ENCODE assay signal across 7 cellular contexts in the genomic region with DNA sequence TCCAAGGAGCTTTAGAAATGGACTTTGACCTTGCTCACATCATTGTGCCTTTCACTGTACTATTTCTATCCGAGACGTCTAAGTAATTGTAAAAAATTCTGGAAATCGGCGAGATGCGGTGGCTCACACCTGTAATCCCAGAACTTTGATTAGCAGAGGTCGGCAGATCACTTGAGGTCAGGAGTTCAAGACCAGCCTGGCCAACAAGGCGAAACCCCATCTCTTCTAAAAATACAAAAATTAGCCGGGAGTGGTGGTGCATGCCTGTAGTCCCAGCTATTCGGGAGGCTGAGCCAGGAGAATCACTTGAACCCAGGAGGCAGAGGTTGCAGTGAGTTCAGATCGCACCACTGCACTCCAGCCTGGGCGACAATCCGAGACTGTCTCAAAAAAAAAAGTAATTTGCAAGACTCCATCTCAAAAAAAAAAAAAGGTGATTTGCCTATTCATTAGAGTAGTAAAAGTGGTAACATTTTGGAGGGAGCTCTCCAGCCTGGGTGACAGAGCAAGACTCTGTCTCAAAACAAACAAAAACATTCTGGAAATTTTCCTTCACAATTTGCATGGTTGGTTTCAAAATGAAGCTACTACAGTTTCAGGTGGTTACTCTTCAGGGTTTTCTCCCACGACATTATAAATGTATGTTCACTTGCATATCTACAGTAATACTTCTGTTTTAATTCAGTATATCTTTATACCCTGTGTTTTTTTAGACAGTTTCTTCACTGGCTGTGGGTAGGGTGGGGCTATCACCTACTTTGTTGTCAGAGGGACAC. TPM values are rescaled to one million over a fixed set of nuclear protein-coding genes. Genes with fewer than 3 reads are reported as not detected.
DNase-seq lines count a peak whose midpoint lies in the region; ATAC-seq, FAIRE-seq and TF ChIP-seq lines count a peak whose summit lies in the region.
"Not testable (repeated sequence)": the region's sequence is repeated elsewhere in the genome, so short reads cannot be mapped to it uniquely, and the experiment has no call there.

No MANE protein-coding gene starts in this region.

- in situ Hi-C loops in GM12878 (cut with MboI), result not testable (repeated sequence)

- not testable (repeated sequence) for BruUV-seq in GM12878 (replicated peaks; lab: Mats Ljungman, UMichigan)

- WGBS in GM12878 (ENCODE audit: insufficient coverage, insufficient replicate concordance, low lambda C conversion rate, missing lambda C conversion rate), result 15% methylated on average over 13 of the region's 13 CpGs

- POLR2A ChIA-PET in GM12878 (lab: Charles Lee), result interaction anchor here (0.6 to 2.9 kb wide), 9 partner anchors 8 to 417 kb away, joined by 3 to 18 read pairs (median 6); a partner anchor contains a TSS

- TF ChIP-seq EP300 in GM12878 (IDR thresholded peaks at IDR 0.05; ENCODE audit: borderline replicate concordance in 1 of 2, control insufficient read depth in 1 of 2, low read depth in 2 of 2, low read length in 2 of 2), result peak; percentile 74 to 75

- H3K9ac ChIP-seq in GM12878 (ENCODE audit: control insufficient read depth, insufficient read depth, low read length), result peak overlapping the region; percentile 13; the same call in 1 of the 2 replicates

- peak overlapping the region; percentile 79 for H3K27ac ChIP-seq in GM12878 (ENCODE audit: control insufficient read depth, insufficient read depth)

- ATAC-seq in GM18517 (IDR thresholded peaks at IDR 0.05; ENCODE audit: unreplicated experiment) (peak; percentile 93), GM19372 (IDR thresholded peaks at IDR 0.05; ENCODE audit: low read depth, unreplicated experiment) (peak; percentile 87), GM21576 (IDR thresholded peaks at IDR 0.05; ENCODE audit: unreplicated experiment) (peak; percentile 87), HG02885 (IDR thresholded peaks at IDR 0.05; ENCODE audit: poor library complexity, unreplicated experiment) (peak; percentile 90), HG03280 (IDR thresholded peaks at IDR 0.05; ENCODE audit: unreplicated experiment) (peak; percentile 83), GM12878 (peak; percentile 93)

- intact Hi-C loops in GM12878 (cut with micrococcal nuclease; ENCODE audit: unreplicated experiment), result loop anchor here (1.0 kb wide), 1 partner anchor 36 kb away; no protein-coding TSS in a partner anchor

- not testable (repeated sequence) for TF ChIP-seq RAD21 in GM12878 (IDR thresholded peaks at IDR 0.05; ENCODE audit: insufficient read depth, low read depth, low read length)

- TF ChIP-seq CTCF in GM12878 (IDR thresholded peaks at IDR 0.05 in 2 of 3, conservative IDR thresholded peaks at IDR 0.05 in 1 of 3; ENCODE audit: control insufficient read depth in 2 of 3, extremely low read depth in 1 of 3, insufficient read depth in 1 of 3, low read depth in 3 of 3, low read length in 3 of 3), result not testable (repeated sequence)

- not testable (repeated sequence) for TF ChIP-seq POLR2A in GM12878 (IDR thresholded peaks at IDR 0.05; ENCODE audit: low read depth, low read length)

- not testable (repeated sequence) for H4K20me1 ChIP-seq in GM12878 (ENCODE audit: control insufficient read depth, insufficient read depth)

- H3K27me3 ChIP-seq in GM12878 (replicated peaks in 1 of 2; ENCODE audit: control insufficient read depth in 2 of 2, insufficient read depth in 2 of 2, low read length in 1 of 2), result not testable (repeated sequence)

- H3K4me1 ChIP-seq in GM12878 (ENCODE audit: control insufficient read depth, insufficient read depth, low read length), result peaks cover 37% of the 10 kb centered on the region

- RAD21 ChIA-PET in GM12878 (lab: Charles Lee; ENCODE audit: unreplicated experiment), result interaction anchor here (0.7 to 2.7 kb wide), 10 partner anchors 8 to 181 kb away, joined by 3 to 25 read pairs (median 12); no protein-coding TSS in a partner anchor

- peak overlapping the region; percentile 78 for H3K4me2 ChIP-seq in GM12878 (ENCODE audit: control insufficient read depth, insufficient read depth)

- SMC1A ChIA-PET in GM12878 (lab: Charles Lee; ENCODE audit: uncharacterized antibody, unreplicated experiment), result interaction anchor here (0.6 to 3.7 kb wide), 16 partner anchors 8 to 407 kb away, joined by 3 to 41 read pairs (median 6); no protein-coding TSS in a partner anchor

- CTCF ChIA-PET in GM12878 (lab: Yijun Ruan, JAX), result interaction anchor here (0.5 to 2.7 kb wide), 11 partner anchors 9 to 698 kb away, joined by 3 to 31 read pairs (median 6); no protein-coding TSS in a partner anchor

- H3K9me3 ChIP-seq in GM12878 (replicated peaks; ENCODE audit: control insufficient read depth, insufficient read depth, low read length), result not testable (repeated sequence)

- peaks cover 0 to 11% of the 10 kb centered on the region in 2 experiments; a peak in 2 of 4 replicates for H3K36me3 ChIP-seq in GM12878 (ENCODE audit: control insufficient read depth in 2 of 2, insufficient read depth in 2 of 2, low read length in 1 of 2)

- peak; percentile 49 for DNase-seq in NAMALWA (ENCODE audit: low spot score)
- DNase-seq in GM12878 (ENCODE audit: low read depth, low spot score), result peak; percentile 93

- H3K79me2 ChIP-seq in GM12878 (ENCODE audit: control insufficient read depth, insufficient read depth, low read length), result not testable (repeated sequence)

- H2AFZ ChIP-seq in GM12878 (ENCODE audit: control insufficient read depth, low read depth, low read length), result not testable (repeated sequence)

- not testable (repeated sequence) for H3K4me3 ChIP-seq in GM12878

- peak; percentile 59 for FAIRE-seq in GM12878 (lab: Jason Lieb, UNC)

TF ChIP-seq in GM12878, 131 proteins besides CTCF, POLR2A, EP300 and RAD21 (continues in another document):
- TF ChIP-seq BCL11A (IDR thresholded peaks at IDR 0.05; ENCODE audit: low read depth, low read length) (peak; percentile 56; the same call in 1 of the 2 replicates), ZNF384 (IDR thresholded peaks at IDR 0.05; ENCODE audit: borderline replicate concordance, low read depth, low read length) (peak; percentile 33; the same call in 1 of the 2 replicates), CREM (IDR thresholded peaks at IDR 0.05; ENCODE audit: low read depth) (0 out of 2 replicates have a peak, but pooled peaks have one; percentile 22), ETV6 (conservative IDR thresholded peaks at IDR 0.05 in 1 of 2, IDR thresholded peaks at IDR 0.05 in 1 of 2; ENCODE audit: borderline replicate concordance in 1 of 2, low read depth in 1 of 2) (peak in 1 of 2 experiments; percentile 16; a peak in 1 of 4 replicates), MTA3 (IDR thresholded peaks at IDR 0.05; ENCODE audit: borderline replicate concordance, low read length) (peak; percentile 81), RUNX3 (IDR thresholded peaks at IDR 0.05; ENCODE audit: low read length) (peak; percentile 83), PAX5 (IDR thresholded peaks at IDR 0.05; ENCODE audit: borderline replicate concordance, low read depth, low read length) (peak; percentile 60; the same call in 1 of the 2 replicates)
- TF ChIP-seq, protein P1, sequence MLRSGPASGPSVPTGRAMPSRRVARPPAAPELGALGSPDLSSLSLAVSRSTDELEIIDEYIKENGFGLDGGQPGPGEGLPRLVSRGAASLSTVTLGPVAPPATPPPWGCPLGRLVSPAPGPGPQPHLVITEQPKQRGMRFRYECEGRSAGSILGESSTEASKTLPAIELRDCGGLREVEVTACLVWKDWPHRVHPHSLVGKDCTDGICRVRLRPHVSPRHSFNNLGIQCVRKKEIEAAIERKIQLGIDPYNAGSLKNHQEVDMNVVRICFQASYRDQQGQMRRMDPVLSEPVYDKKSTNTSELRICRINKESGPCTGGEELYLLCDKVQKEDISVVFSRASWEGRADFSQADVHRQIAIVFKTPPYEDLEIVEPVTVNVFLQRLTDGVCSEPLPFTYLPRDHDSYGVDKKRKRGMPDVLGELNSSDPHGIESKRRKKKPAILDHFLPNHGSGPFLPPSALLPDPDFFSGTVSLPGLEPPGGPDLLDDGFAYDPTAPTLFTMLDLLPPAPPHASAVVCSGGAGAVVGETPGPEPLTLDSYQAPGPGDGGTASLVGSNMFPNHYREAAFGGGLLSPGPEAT (IDR thresholded peaks at IDR 0.05; ENCODE audit: low read depth), result peak; percentile 95

RNA-seq across cellular contexts. Expression of a gene that starts 15.3 kb away (rescaled TPM):
- total RNA-seq in GM12878 (2013; cell fraction: nucleolus; rRNA removed), result 16.3 and 19.6 TPM in 2 replicates
- total RNA-seq in GM12878 (2014; rRNA removed) (3.4 and 3.7 TPM in 2 replicates), GM12878 (2014; rRNA removed; fragmentation: Illumina TruSeq; extraction: Trizol) (3.1 and 3.2 TPM in 2 replicates), GM12878 (2021) (13.0 and 13.5 TPM in 2 replicates)
- 9.2 TPM for polyA plus RNA-seq in GM12878 (2011; ENCODE audit: low read depth)
- polyA plus RNA-seq in GM12878 (2011; rRNA removed) (4.1 and 5.8 TPM in 2 replicates), GM12878 (2014; fragmentation: Illumina TruSeq; extraction: Trizol) (16.0 and 18.5 TPM in 2 replicates), GM12878 (2014; fragmentation: Nextera tagmentation; extraction: Ambion mirVana) (1 to 10 TPM; 2.8 to 3.7 TPM), GM12878 (2014; rRNA removed) (8.5 and 10.1 TPM in 2 replicates), GM12878 (2016; fragmentation: Nextera tagmentation; extraction: Ambion mirVana) (1 to 10 TPM; 2.8 to 4.2 TPM)
- polyA plus RNA-seq in GM12878 (2011; cell fraction: cytosol; rRNA removed), result 4.6 and 8.0 TPM in 2 replicates
- 10.0 and 14.8 TPM in 2 replicates for polyA plus RNA-seq in GM12878 (2011; cell fraction: nucleus; rRNA removed)
- polyA plus RNA-seq in GM12878 (2012), result 9.7 and 14.9 TPM in 2 replicates
- 3.6 and 4.7 TPM in 2 replicates for polyA minus RNA-seq in GM12878 (2011; rRNA and poly(A)+ RNA removed)
- polyA minus RNA-seq in GM12878 (2011; cell fraction: cytosol; rRNA and poly(A)+ RNA removed), result 2.4 and 3.3 TPM in 2 replicates
- 5.7 and 6.4 TPM in 2 replicates for polyA minus RNA-seq in GM12878 (2011; cell fraction: nucleus; rRNA and poly(A)+ RNA removed)

RNA-seq across cellular contexts. Expression of a gene that starts 42.5 kb away (rescaled TPM):
- 61.6 and 70.1 TPM in 2 replicates for total RNA-seq in GM12878 (2013; cell fraction: nucleolus; rRNA removed)
- 19.8 and 21.0 TPM in 2 replicates for total RNA-seq in GM12878 (2014; rRNA removed)
- 24.6 and 26.2 TPM in 2 replicates for total RNA-seq in GM12878 (2014; rRNA removed; fragmentation: Illumina TruSeq; extraction: Trizol)
- 19.7 and 22.0 TPM in 2 replicates for total RNA-seq in GM12878 (2021)
- 16.2 TPM for polyA plus RNA-seq in GM12878 (2011; ENCODE audit: low read depth)
- 88.2 and 103 TPM in 2 replicates for polyA plus RNA-seq in GM12878 (2011; rRNA removed)
- 55.8 and 68.5 TPM in 2 replicates for polyA plus RNA-seq in GM12878 (2011; cell fraction: cytosol; rRNA removed)
- polyA plus RNA-seq in GM12878 (2011; cell fraction: nucleus; rRNA removed), result 29.8 and 31.1 TPM in 2 replicates
- 19.1 and 20.3 TPM in 2 replicates for polyA plus RNA-seq in GM12878 (2012)
- 44.4 and 78.5 TPM in 2 replicates for polyA plus RNA-seq in GM12878 (2014; fragmentation: Illumina TruSeq; extraction: Trizol)
- 1 to 10 TPM; 4.1 to 6.3 TPM for polyA plus RNA-seq in GM12878 (2014; fragmentation: Nextera tagmentation; extraction: Ambion mirVana)
- polyA plus RNA-seq in GM12878 (2014; rRNA removed), result 19.4 and 25.4 TPM in 2 replicates
- polyA plus RNA-seq in GM12878 (2016; fragmentation: Nextera tagmentation; extraction: Ambion mirVana), result 10 to 100 TPM; 31.1 to 34.3 TPM
- polyA minus RNA-seq in GM12878 (2011; rRNA and poly(A)+ RNA removed), result 63.0 and 92.7 TPM in 2 replicates
- 10.4 and 10.5 TPM in 2 replicates for polyA minus RNA-seq in GM12878 (2011; cell fraction: cytosol; rRNA and poly(A)+ RNA removed)
- 18.4 and 24.7 TPM in 2 replicates for polyA minus RNA-seq in GM12878 (2011; cell fraction: nucleus; rRNA and poly(A)+ RNA removed)
